ENCODE assay signal across 20 cellular contexts in genomic region chr7:7783001-7783400, GRCh38.
DNase-seq lines count a peak whose midpoint lies in the region; ATAC-seq, FAIRE-seq and TF ChIP-seq lines count a peak whose summit lies in the region.
"Had no signal": no experiment of that assay in that cellular context is flagged by ENCODE, and none has a peak within 500 bp of the region (broad histone marks: within the 10 kb centered on the region; RNA-seq: fewer than 3 reads in every experiment).

No MANE protein-coding gene starts in this region.

- no peaks in the 10 kb centered on the region for H3K27me3 ChIP-seq in ACC112 (ENCODE audit: insufficient read depth, low read length)
- H3K27me3 ChIP-seq in CD8-positive, alpha-beta T cell (ENCODE audit: insufficient read depth, low read length) = no peaks in the 10 kb centered on the region

- peaks cover 6% of the 10 kb centered on the region for H3K4me1 Mint-ChIP-seq in CD8-positive, alpha-beta T cell (ENCODE audit: low read depth)

- no peaks in the 10 kb centered on the region for H3K4me1 ChIP-seq in ACC112 (ENCODE audit: control insufficient read depth, insufficient read depth, low read length, unreplicated experiment)
- no peaks in the 10 kb centered on the region for H3K4me1 ChIP-seq in CD8-positive, alpha-beta T cell (ENCODE audit: insufficient read depth, low read length)

- no peak for DNase-seq in CD8-positive, alpha-beta T cell
- peak; percentile 5 for DNase-seq in OCI-M1 (lab: John Stamatoyannopoulos, UW)
- DNase-seq in frontal cortex (ENCODE audit: low spot score in 2 of 2) = no peak
- DNase-seq in NCI-H748 (lab: John Stamatoyannopoulos, UW; ENCODE audit: unreplicated experiment) = no peak
- DNase-seq in NCI-H524 treated with DMSO at 0.1 percent for 48 hours (lab: John Stamatoyannopoulos, UW) = no peak
- no peak for DNase-seq in activated CD4-positive, alpha-beta T cell treated with anti-CD3 and anti-CD28 coated beads for 4 hours
- DNase-seq: ACHN, AML-193, GF-D8, GM23248, NCI-H187, NCI-H446, NCI-H748 treated with DMSO at 0.1 percent for 48 hours had no signal

- intact Hi-C loops in CD8-positive, alpha-beta T cell (cut with DNase I, micrococcal nuclease) = no loop called here

- no peak overlapping the region for H3K4me3 Mint-ChIP-seq in CD8-positive, alpha-beta T cell
- H3K4me3 Mint-ChIP-seq: CD14-positive monocyte had no signal

- H3K9me3 ChIP-seq in CD8-positive, alpha-beta T cell (ENCODE audit: low read length) = no peaks in the 10 kb centered on the region

- peak overlapping the region; percentile 0 for H3K4me3 ChIP-seq in ACC112 (ENCODE audit: low read depth, low read length)
- H3K4me3 ChIP-seq in CD8-positive, alpha-beta T cell (ENCODE audit: low read depth, low read length) = no peak overlapping the region
- H3K4me3 ChIP-seq: GM23248 had no signal

- no peaks in the 10 kb centered on the region for H3K9me3 Mint-ChIP-seq in CD8-positive, alpha-beta T cell
- H3K9me3 Mint-ChIP-seq: CD14-positive monocyte had no signal

- H3K36me3 Mint-ChIP-seq in CD8-positive, alpha-beta T cell = peaks cover under 1% of the 10 kb centered on the region
- H3K36me3 Mint-ChIP-seq: CD14-positive monocyte had no signal

- no peaks in the 10 kb centered on the region for H3K36me3 ChIP-seq in ACC112 (ENCODE audit: insufficient read depth, low read length)
- no peaks in the 10 kb centered on the region for H3K36me3 ChIP-seq in CD8-positive, alpha-beta T cell (ENCODE audit: insufficient read depth, low read length)

- peak overlapping the region; percentile 3 for H3K27ac Mint-ChIP-seq in CD8-positive, alpha-beta T cell
- H3K27ac Mint-ChIP-seq: CD14-positive monocyte had no signal

- H3K79me2 ChIP-seq in ACC112 (ENCODE audit: control insufficient read depth, insufficient read depth, low read length, unreplicated experiment) = no peaks in the 10 kb centered on the region

- CTCF ChIA-PET in CD8-positive, alpha-beta T cell (lab: Charles Lee) = no interaction called here

- no peaks in the 10 kb centered on the region for H3K27me3 Mint-ChIP-seq in CD8-positive, alpha-beta T cell (ENCODE audit: low read depth)

- no peak overlapping the region for H2AFZ ChIP-seq in ACC112 (ENCODE audit: low read length, unreplicated experiment)
- H2AFZ ChIP-seq: GM23248 had no signal

- POLR2A ChIA-PET in CD8-positive, alpha-beta T cell (lab: Charles Lee) = no interaction called here

- ATAC-seq in CD8-positive, alpha-beta T cell = no peak
- ATAC-seq: HCT116, Panc1 had no signal

- peak; percentile 63 for FAIRE-seq in frontal cortex (lab: Jason Lieb, UNC)
- FAIRE-seq: GM12891, GM18507 had no signal

- no peak overlapping the region for H3K27ac ChIP-seq in ACC112 (ENCODE audit: low read depth, low read length)
- no peak overlapping the region for H3K27ac ChIP-seq in CD8-positive, alpha-beta T cell (ENCODE audit: low read depth, low read length)
- H3K27ac ChIP-seq: GM23248, HL-60 had no signal

- TF ChIP-seq CTCF in CD8-positive, alpha-beta T cell (IDR thresholded peaks at IDR 0.05) = no peak
